8 cellular contexts compared by ENCODE assay signal in the genomic region with DNA sequence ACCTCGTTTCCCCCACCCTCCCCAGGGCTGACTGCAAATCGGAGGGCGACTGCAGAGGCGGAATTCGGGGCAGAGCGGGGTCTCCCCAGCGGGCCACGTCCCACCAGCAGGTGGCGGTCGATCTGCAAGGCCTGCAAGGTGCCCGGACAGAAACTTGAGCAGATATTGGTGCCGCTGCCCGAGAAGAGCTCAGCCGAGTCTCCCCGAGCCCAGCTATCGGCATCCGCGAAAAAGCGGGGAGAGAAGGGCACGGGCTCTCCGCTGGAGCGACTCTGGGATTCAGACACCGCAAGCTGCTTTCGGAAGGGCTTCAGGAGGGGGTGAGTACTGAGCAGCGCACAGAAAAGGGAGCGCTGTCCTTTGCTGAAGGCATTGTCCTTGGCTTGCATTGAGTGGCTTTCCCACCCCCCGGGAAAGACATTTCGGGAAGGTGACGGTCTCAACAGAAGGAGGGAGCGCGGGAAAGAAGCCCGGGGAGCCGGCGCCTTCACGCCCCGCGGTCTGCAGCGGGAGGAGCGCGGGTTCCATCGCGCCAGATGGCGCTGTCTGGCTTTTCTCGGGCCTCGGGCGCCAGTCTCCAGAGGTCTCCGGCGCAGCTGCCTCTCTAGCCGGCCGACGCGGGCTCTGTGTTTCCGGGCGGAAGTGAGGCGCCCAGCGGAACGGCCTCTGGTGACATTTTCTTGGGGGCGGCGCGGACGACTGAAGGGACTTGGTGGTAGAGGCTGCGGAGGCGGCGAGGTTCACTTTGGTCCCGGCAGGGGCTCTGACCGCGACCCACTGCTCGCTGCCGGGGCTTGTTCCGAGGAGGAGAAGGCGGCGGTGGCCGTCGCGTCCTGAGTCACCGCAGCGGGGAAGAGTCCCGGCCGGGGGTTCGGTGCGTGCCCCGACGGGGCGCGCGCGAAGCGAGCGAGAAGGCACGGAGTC.
A peak's percentile ranks its signal among the peaks of the same experiment; 100 is the strongest.
DNase-seq lines count a peak whose midpoint lies in the region; ATAC-seq and TF ChIP-seq lines count a peak whose summit lies in the region.

No MANE protein-coding gene starts in this region.

- ATAC-seq in GM19455 (IDR thresholded peaks at IDR 0.05; ENCODE audit: unreplicated experiment) (peak; percentile 87), lower lobe of right lung (peak; percentile 98 to 99)

- H3K36me3 ChIP-seq in ectodermal cell (ENCODE audit: control insufficient read depth, insufficient read depth, low read length) (no peaks in the 10 kb centered on the region), lower lobe of right lung (no peaks in the 10 kb centered on the region)

- H3K4me1 ChIP-seq in ectodermal cell (ENCODE audit: control insufficient read depth, insufficient read depth, low read length) (peaks cover 5% of the 10 kb centered on the region), lower lobe of right lung (peaks cover 26% of the 10 kb centered on the region)

- POLR2A ChIA-PET in activated CD4-positive, alpha-beta memory T cell treated with anti-CD3 and anti-CD28 coated beads, Interleukin-2, amount 10 ng/mL, durations not matched to agents 7 days and 5 days (lab: Charles Lee), result interaction anchor here (0.9 to 6.2 kb wide), 26 partner anchors 9 to 484 kb away, joined by 3 to 128 read pairs (median 6); partner anchors contain the start of gene HAUS1

- H3K27ac ChIP-seq in ectodermal cell (ENCODE audit: insufficient read depth, low read depth, low read length, poor library complexity, severe bottlenecking), result peak overlapping the region; percentile 96
- peak overlapping the region; percentile 87 for H3K27ac ChIP-seq in lower lobe of right lung

- WGBS in ectodermal cell, 2 experiments, result 1% methylated on average over 90 of the region's 90 CpGs

- H3K4me1 Mint-ChIP-seq in activated CD4-positive, alpha-beta memory T cell treated with anti-CD3 and anti-CD28 coated beads, Interleukin-2, amount 10 ng/mL, durations not matched to agents 7 days and 5 days, result peaks cover 60% of the 10 kb centered on the region

- H3K9me3 ChIP-seq in ectodermal cell (ENCODE audit: control insufficient read depth, low read length), result no peaks in the 10 kb centered on the region
- H3K9me3 ChIP-seq in lower lobe of right lung, result no peaks in the 10 kb centered on the region

- H3K4me3 Mint-ChIP-seq in activated CD4-positive, alpha-beta memory T cell treated with anti-CD3 and anti-CD28 coated beads, Interleukin-2, amount 10 ng/mL, durations not matched to agents 7 days and 5 days, result peak overlapping the region; percentile 99

- intact Hi-C loops in lower lobe of right lung (cut with DNase I), result no loop called here

- H3K27me3 ChIP-seq in ectodermal cell (ENCODE audit: control insufficient read depth, insufficient read depth, low read length, poor library complexity, severe bottlenecking) (no peaks in the 10 kb centered on the region), lower lobe of right lung (ENCODE audit: low read depth) (no peaks in the 10 kb centered on the region)

- H3K27ac Mint-ChIP-seq in activated CD4-positive, alpha-beta memory T cell treated with anti-CD3 and anti-CD28 coated beads, Interleukin-2, amount 10 ng/mL, durations not matched to agents 7 days and 5 days, result peak overlapping the region; percentile 98

- CTCF ChIA-PET in activated CD4-positive, alpha-beta memory T cell treated with anti-CD3 and anti-CD28 coated beads, Interleukin-2, amount 10 ng/mL, durations not matched to agents 7 days and 5 days (lab: Charles Lee), result interaction anchor here (0.6 to 7.5 kb wide), 63 partner anchors 10 to 487 kb away, joined by 3 to 160 read pairs (median 5); partner anchors contain the start of genes ATP5F1A and LOXHD1

- DNase-seq in CMK (ENCODE audit: low read depth) (peak; percentile 77), HK-2 (ENCODE audit: unreplicated experiment) (peak; percentile 86), NCI-H82 (lab: John Stamatoyannopoulos, UW) (peak; percentile 96), lower lobe of right lung (peak; percentile 97)
- peak; percentile 93 for DNase-seq in activated CD4-positive, alpha-beta memory T cell treated with anti-CD3 and anti-CD28 coated beads, Interleukin-2, amount 10 ng/mL, durations not matched to agents 7 days and 5 days
- peak; percentile 79 to 87 (median 83) for DNase-seq in stimulated activated CD4-positive, alpha-beta T cell treated with anti-CD3 and anti-CD28 coated beads, TNF-alpha, amount 100 ng/mL, for 1 hour (ENCODE audit: low read depth in 3 of 3, low spot score in 1 of 3)

- peaks cover 3% of the 10 kb centered on the region for H3K27me3 Mint-ChIP-seq in activated CD4-positive, alpha-beta memory T cell treated with anti-CD3 and anti-CD28 coated beads, Interleukin-2, amount 10 ng/mL, durations not matched to agents 7 days and 5 days

- H3K4me3 ChIP-seq in ectodermal cell (ENCODE audit: insufficient read depth, low read depth, low read length) (peak overlapping the region; percentile 81), lower lobe of right lung (peak overlapping the region; percentile 97)

- peak; percentile 79 for TF ChIP-seq CTCF in lower lobe of right lung (IDR thresholded peaks at IDR 0.05)

- peaks cover 27% of the 10 kb centered on the region for H3K36me3 Mint-ChIP-seq in activated CD4-positive, alpha-beta memory T cell treated with anti-CD3 and anti-CD28 coated beads, Interleukin-2, amount 10 ng/mL, durations not matched to agents 7 days and 5 days (ENCODE audit: low read depth)

- no peaks in the 10 kb centered on the region for H3K9me3 Mint-ChIP-seq in activated CD4-positive, alpha-beta memory T cell treated with anti-CD3 and anti-CD28 coated beads, Interleukin-2, amount 10 ng/mL, durations not matched to agents 7 days and 5 days

Comparison
In these comparisons a context has a peak if more than half of its experiments do, and no peak if none do; other contexts are left out.
1. Peak in every context shown above with its lines: DNase-seq, ATAC-seq, H3K4me3 ChIP-seq and H3K27ac ChIP-seq.